Comparison of ENCODE assay signal across 13 cellular contexts in the genomic region with DNA sequence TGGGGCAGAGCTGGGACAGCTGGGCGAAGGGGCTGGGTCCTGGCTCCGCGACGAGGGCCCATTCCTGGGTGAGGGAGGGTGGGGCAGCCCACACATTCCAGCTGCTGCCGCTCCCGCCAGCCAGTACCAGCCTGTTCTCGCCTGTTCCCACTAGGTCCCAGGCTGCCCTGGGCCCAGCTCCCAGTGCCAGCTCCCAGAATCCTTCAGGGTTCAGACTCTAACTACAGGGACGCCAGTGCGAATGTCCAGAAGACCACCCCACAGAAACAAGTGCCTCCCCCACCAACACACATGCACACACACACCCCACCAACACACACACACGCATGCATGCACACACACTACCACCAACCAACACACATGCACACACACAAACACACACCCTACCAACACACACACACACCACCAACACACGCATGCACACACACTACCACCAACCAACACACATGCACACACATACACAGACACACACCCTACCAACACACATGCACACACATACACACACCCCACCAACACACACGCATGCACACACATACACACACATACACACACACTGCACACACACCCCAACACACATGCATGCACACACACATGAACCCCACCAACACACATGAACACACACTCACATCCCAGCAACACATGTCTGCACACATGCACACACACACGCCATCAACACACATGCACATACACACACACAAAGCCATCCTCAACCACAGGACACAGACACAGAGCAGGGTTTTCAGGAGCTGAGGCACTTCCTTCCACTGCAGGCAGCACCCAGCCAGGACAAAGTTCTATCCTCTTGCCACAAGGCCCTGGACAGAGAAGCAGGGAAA. TPM values are rescaled to one million over a fixed set of nuclear protein-coding genes. Genes with fewer than 3 reads are reported as not detected.
DNase-seq lines count a peak whose midpoint lies in the region; ATAC-seq, FAIRE-seq and TF ChIP-seq lines count a peak whose summit lies in the region.
"Had no signal": no experiment of that assay in that cellular context is flagged by ENCODE, and none has a peak within 500 bp of the region (broad histone marks: within the 10 kb centered on the region; RNA-seq: fewer than 3 reads in every experiment).

No MANE protein-coding gene starts in this region.

- CTCF ChIA-PET in HCT116 (lab: Charles Lee) = interaction anchor here (2.4 to 11.1 kb wide), 2 partner anchors 12 to 103 kb away, joined by 30 to 217 read pairs; no protein-coding TSS in a partner anchor
- CTCF ChIA-PET in K562 (lab: Yijun Ruan, JAX; ENCODE audit: low intra/inter-chr PET ratio) = no interaction called here

- peak overlapping the region; percentile 82 for H3K4me2 ChIP-seq in HCT116 (ENCODE audit: low read length)
- H3K4me2 ChIP-seq in K562 (ENCODE audit: insufficient read depth, low read length) = no peak overlapping the region

- in situ Hi-C loops in K562 (cut with MboI) = loop anchor here (25.0 kb wide), 1 partner anchor 1040 kb away; no protein-coding TSS in a partner anchor

- intact Hi-C loops in HCT116 (cut with micrococcal nuclease) = no loop called here
- intact Hi-C loops in K562 (cut with micrococcal nuclease) = no loop called here
- intact Hi-C loops in lower lobe of right lung (cut with DNase I) = no loop called here

- H3K27me3 ChIP-seq in HCT116 (ENCODE audit: insufficient read depth, low read length) (no peaks in the 10 kb centered on the region), K562 (ENCODE audit: control insufficient read depth in 2 of 2, insufficient read depth in 2 of 2, low read length in 2 of 2) (peaks cover 2 to 20% of the 10 kb centered on the region in 2 experiments; a peak in 2 of 5 replicates), lower lobe of right lung (ENCODE audit: low read depth) (no peaks in the 10 kb centered on the region), WERI-Rb-1 (ENCODE audit: insufficient read depth, low read depth, severe bottlenecking) (no peaks in the 10 kb centered on the region)

- H3K27ac Mint-ChIP-seq in activated naive CD4-positive, alpha-beta T cell treated with anti-CD3 and anti-CD28 coated beads, Interleukin-2, amount 50 U/mL, for 72 hours = no peak overlapping the region
- H3K27ac Mint-ChIP-seq: activated naive CD8-positive, alpha-beta T cell treated with anti-CD3 and anti-CD28 coated beads for 36 hours; effector memory CD8-positive, alpha-beta T cell had no signal

- H3K79me2 ChIP-seq in HCT116 (ENCODE audit: insufficient read depth, low read length) = no peaks in the 10 kb centered on the region
- no peaks in the 10 kb centered on the region for H3K79me2 ChIP-seq in K562 (ENCODE audit: control insufficient read depth, insufficient read depth, low read length)

- no peak overlapping the region for H2AFZ ChIP-seq in HCT116 (ENCODE audit: low read depth, low read length, poor library complexity, severe bottlenecking)
- no peak overlapping the region for H2AFZ ChIP-seq in K562 (ENCODE audit: low read depth, low read length)

- no peaks in the 10 kb centered on the region for H3K36me3 Mint-ChIP-seq in activated naive CD4-positive, alpha-beta T cell treated with anti-CD3 and anti-CD28 coated beads, Interleukin-2, amount 50 U/mL, for 72 hours
- H3K36me3 Mint-ChIP-seq: activated naive CD8-positive, alpha-beta T cell treated with anti-CD3 and anti-CD28 coated beads for 36 hours had no signal

- DNase-seq in HCT116 (ENCODE audit: low read depth, low spot score) = no peak
- DNase-seq in K562 (ENCODE audit: extremely low read depth in 1 of 4, low spot score in 3 of 4) = no peak
- peak; percentile 88 for DNase-seq in lower lobe of right lung
- no peak for DNase-seq in WERI-Rb-1
- DNase-seq in activated naive CD4-positive, alpha-beta T cell treated with anti-CD3 and anti-CD28 coated beads, Interleukin-2, amount 50 U/mL, for 72 hours (ENCODE audit: low spot score in 2 of 2) = no peak
- DNase-seq in stimulated activated CD8-positive, alpha-beta memory T cell treated with anti-CD3 and anti-CD28 coated beads, Interleukin-4, amount 100 ng/mL, for 48 hours = no peak
- DNase-seq: activated naive CD8-positive, alpha-beta T cell treated with anti-CD3 and anti-CD28 coated beads for 36 hours; effector memory CD8-positive, alpha-beta T cell; NCI-H2107 had no signal

- H3K4me3 ChIP-seq in HCT116 (replicated peaks in 1 of 2; ENCODE audit: low read depth in 1 of 2, low read length in 2 of 2) (no peak overlapping the region), K562 (no peak overlapping the region), lower lobe of right lung (no peak overlapping the region), skin epidermis (no peak overlapping the region), WERI-Rb-1 (ENCODE audit: low read depth, low read length) (no peak overlapping the region)

- no peak for TF ChIP-seq EP300 in K562 (IDR thresholded peaks at IDR 0.05; ENCODE audit: low read length)

- H3K9me3 ChIP-seq in HCT116 (ENCODE audit: control insufficient read depth in 1 of 2, insufficient read depth in 1 of 2, low read depth in 1 of 2, low read length in 2 of 2) = no peaks in the 10 kb centered on the region
- no peaks in the 10 kb centered on the region for H3K9me3 ChIP-seq in K562 (replicated peaks; ENCODE audit: control insufficient read depth, insufficient read depth, low read depth, low read length)
- no peaks in the 10 kb centered on the region for H3K9me3 ChIP-seq in lower lobe of right lung
- H3K9me3 ChIP-seq in WERI-Rb-1 (ENCODE audit: severe bottlenecking) = no peaks in the 10 kb centered on the region

- RAD21 ChIA-PET in HCT116 (lab: Charles Lee; ENCODE audit: low non-redundant PET in 1 of 2, low total read pairs in 2 of 2, uncharacterized antibody in 2 of 2, unreplicated experiment in 2 of 2) = interaction anchor here in 1 of 2 experiments (0.7 to 0.8 kb wide), 3 partner anchors 9 to 979 kb away, joined by 3 to 5 read pairs (median 4); no protein-coding TSS in a partner anchor

- no peaks in the 10 kb centered on the region for H3K9me2 ChIP-seq in HCT116 (ENCODE audit: insufficient read depth)

- BruUV-seq in HCT116 (replicated peaks; lab: Mats Ljungman, UMichigan) (no TSS peak), K562 (replicated peaks; lab: Mats Ljungman, UMichigan) (no TSS peak)

- ATAC-seq in HCT116 (peak; percentile 20), K562 (no peak), lower lobe of right lung (peak; percentile 62 to 70)
- ATAC-seq in activated naive CD4-positive, alpha-beta T cell treated with anti-CD3 and anti-CD28 coated beads, Interleukin-2, amount 50 U/mL, for 72 hours = no peak
- ATAC-seq in activated CD4-positive, CD25-positive, alpha-beta regulatory T cell treated with anti-CD3 and anti-CD28 coated beads, Interleukin-2, amount 50 U/mL, for 24 hours = no peak
- ATAC-seq: effector memory CD8-positive, alpha-beta T cell had no signal

- H3K9ac ChIP-seq in HCT116 (ENCODE audit: low read length) (peak overlapping the region; percentile 67), K562 (ENCODE audit: insufficient read depth in 1 of 2, low read depth in 2 of 2, low read length in 2 of 2) (no peak overlapping the region)

- no peak for TF ChIP-seq POLR2A in HCT116 (IDR thresholded peaks at IDR 0.05; ENCODE audit: borderline replicate concordance, extremely low read depth, insufficient read depth, insufficient read length)
- TF ChIP-seq POLR2A in K562 (conservative IDR thresholded peaks at IDR 0.05) = no peak

- peak; percentile 6 for FAIRE-seq in K562 (lab: Jason Lieb, UNC)

- 46% methylated on average over 13 of the region's 13 CpGs for WGBS in K562 (ENCODE audit: insufficient coverage, low coverage, missing lambda C conversion rate)

- H3K27ac ChIP-seq in HCT116 (ENCODE audit: low read depth, low read length) = peak overlapping the region; percentile 61
- no peak overlapping the region for H3K27ac ChIP-seq in K562 (ENCODE audit: extremely low read depth, low read depth, low read length)
- H3K27ac ChIP-seq in lower lobe of right lung = peak overlapping the region; percentile 88
- H3K27ac ChIP-seq in skin epidermis = peak overlapping the region in 20 of 21 experiments; percentile 74 to 100 (median 95)
- no peak overlapping the region for H3K27ac ChIP-seq in WERI-Rb-1
- H3K27ac ChIP-seq: C4-2B had no signal

- H3K4me1 ChIP-seq in HCT116 (ENCODE audit: control insufficient read depth in 1 of 2, insufficient read depth in 2 of 2, low read length in 2 of 2) = peaks cover 53 to 97% of the 10 kb centered on the region in 2 experiments
- peaks cover 9 to 49% of the 10 kb centered on the region in 2 experiments; a peak in 3 of 5 replicates for H3K4me1 ChIP-seq in K562 (replicated peaks in 1 of 2; ENCODE audit: control insufficient read depth in 2 of 2, insufficient read depth in 2 of 2, low read length in 2 of 2)
- H3K4me1 ChIP-seq in lower lobe of right lung = peaks cover 45% of the 10 kb centered on the region

- no peak for TF ChIP-seq CTCF in HCT116 (IDR thresholded peaks at IDR 0.05 in 2 of 3, conservative IDR thresholded peaks at IDR 0.05 in 1 of 3; ENCODE audit: borderline replicate concordance in 1 of 3, insufficient read depth in 1 of 3, low read depth in 2 of 3, low read length in 2 of 3)
- TF ChIP-seq CTCF in K562 (IDR thresholded peaks at IDR 0.05 in 2 of 3, conservative IDR thresholded peaks at IDR 0.05 in 1 of 3; ENCODE audit: insufficient read depth in 2 of 3, low read depth in 1 of 3, low read length in 3 of 3) = no peak
- TF ChIP-seq CTCF in lower lobe of right lung (IDR thresholded peaks at IDR 0.05) = no peak
- no peak for TF ChIP-seq CTCF in WERI-Rb-1 (IDR thresholded peaks at IDR 0.05; ENCODE audit: low read depth, low read length)

- POLR2A ChIA-PET in HCT116 (lab: Charles Lee) (interaction anchor here (1.0 kb wide), 1 partner anchor 14 kb away, joined by 3 read pairs; no protein-coding TSS in a partner anchor), K562 (lab: Yijun Ruan, JAX) (interaction anchor here (0.6 to 1.4 kb wide), 3 partner anchors 37 to 194 kb away, joined by 3 to 5 read pairs (median 4); a partner anchor contains a TSS)

- TF ChIP-seq RAD21 in HCT116 (IDR thresholded peaks at IDR 0.05; ENCODE audit: low read depth) (no peak), K562 (CRISPR knock-in tag; conservative IDR thresholded peaks at IDR 0.05 in 1 of 2, IDR thresholded peaks at IDR 0.05 in 1 of 2) (no peak)

- H4K20me1 ChIP-seq in HCT116 (ENCODE audit: insufficient read depth) = no peaks in the 10 kb centered on the region
- 0 out of 2 replicates have a peak, but pooled peaks cover 3% of the 10 kb centered on the region for H4K20me1 ChIP-seq in K562 (replicated peaks; ENCODE audit: control insufficient read depth, insufficient read depth, low read length)

- no peaks in the 10 kb centered on the region for H3K9me1 ChIP-seq in K562 (ENCODE audit: control insufficient read depth, insufficient read depth, low read length)

- H3K36me3 ChIP-seq in HCT116 (ENCODE audit: control insufficient read depth in 1 of 2, insufficient read depth in 2 of 2, low read length in 2 of 2) = no peaks in the 10 kb centered on the region
- H3K36me3 ChIP-seq in K562 (ENCODE audit: control insufficient read depth, insufficient read depth, low read length) = no peaks in the 10 kb centered on the region
- H3K36me3 ChIP-seq in lower lobe of right lung = no peaks in the 10 kb centered on the region
- H3K36me3 ChIP-seq in WERI-Rb-1 = no peaks in the 10 kb centered on the region

- H3K9me3 Mint-ChIP-seq in activated naive CD4-positive, alpha-beta T cell treated with anti-CD3 and anti-CD28 coated beads, Interleukin-2, amount 50 U/mL, for 72 hours = no peaks in the 10 kb centered on the region
- H3K9me3 Mint-ChIP-seq: activated naive CD8-positive, alpha-beta T cell treated with anti-CD3 and anti-CD28 coated beads for 36 hours; effector memory CD8-positive, alpha-beta T cell had no signal

RNA-seq across cellular contexts. Expression of a gene that starts 27.5 kb away (rescaled TPM):
- total RNA-seq in HCT116 (2021; ENCODE audit: unreplicated experiment) (not detected), K562 (2014; rRNA removed) (0.23 TPM in 1 of 2 replicates, not detected in the other), K562 (2014; rRNA removed; fragmentation: Illumina TruSeq; extraction: Trizol) (not detected in 2 replicates), K562 (2015; rRNA removed; fragmentation: Illumina TruSeq; extraction: Trizol) (not detected in 2 replicates), K562 (2021) (not detected in 2 replicates), lower lobe of right lung (2.6 TPM)
- polyA plus RNA-seq in HCT116 (2012) = 0.20 and 0.25 TPM in 2 replicates
- total RNA-seq in K562 (2011; cell fraction: chromatin; rRNA removed; ENCODE audit: low replicate concordance) = not detected in 2 replicates
- not detected in 2 replicates for total RNA-seq in K562 (2011; cell fraction: nucleolus; rRNA removed)
- total RNA-seq in K562 (2011; cell fraction: nucleoplasm; rRNA removed) = not detected in 2 replicates
- polyA plus RNA-seq in K562 (2011; rRNA removed) (0.16 and 0.25 TPM in 2 replicates), K562 (2014; fragmentation: Illumina TruSeq; extraction: Trizol) (not detected in 2 replicates), K562 (2014; fragmentation: Nextera tagmentation; extraction: Ambion mirVana) (not detected), K562 (2014; rRNA removed) (not detected in 2 replicates)
- not detected in 2 replicates for polyA plus RNA-seq in K562 (2011; cell fraction: cytosol; rRNA removed)
- polyA plus RNA-seq in K562 (2011; cell fraction: nucleus; rRNA removed) = 0.18 TPM in 1 of 2 replicates, not detected in the other
- 0.44 TPM in 1 of 2 replicates, not detected in the other for polyA plus RNA-seq in K562 (2012)
- polyA minus RNA-seq in K562 (2011; rRNA and poly(A)+ RNA removed) = not detected in 2 replicates
- polyA minus RNA-seq in K562 (2011; cell fraction: cytosol; rRNA and poly(A)+ RNA removed) = 10.2 and 35.5 TPM in 2 replicates
- 3.6 and 8.2 TPM in 2 replicates for polyA minus RNA-seq in K562 (2011; cell fraction: nucleus; rRNA and poly(A)+ RNA removed)
- total RNA-seq in activated naive CD4-positive, alpha-beta T cell treated with anti-CD3 and anti-CD28 coated beads, Interleukin-2, amount 50 U/mL, for 72 hours = under 1 TPM in 1 of 2 donors, not detected in 1; 0.50 TPM
- total RNA-seq: activated naive CD8-positive, alpha-beta T cell treated with anti-CD3 and anti-CD28 coated beads for 36 hours had no signal

RNA-seq across cellular contexts. Expression of a gene that starts 36.8 kb away (rescaled TPM):
- 1,082 TPM for total RNA-seq in HCT116 (2021; ENCODE audit: unreplicated experiment)
- polyA plus RNA-seq in HCT116 (2012) = 1,232 and 1,393 TPM in 2 replicates
- total RNA-seq in K562 (2011; cell fraction: chromatin; rRNA removed; ENCODE audit: low replicate concordance) = 298 and 342 TPM in 2 replicates
- total RNA-seq in K562 (2011; cell fraction: nucleolus; rRNA removed) = 197 and 220 TPM in 2 replicates
- 315 and 402 TPM in 2 replicates for total RNA-seq in K562 (2011; cell fraction: nucleoplasm; rRNA removed)
- total RNA-seq in K562 (2014; rRNA removed) = 81.3 and 85.7 TPM in 2 replicates
- 95.4 and 115 TPM in 2 replicates for total RNA-seq in K562 (2014; rRNA removed; fragmentation: Illumina TruSeq; extraction: Trizol)
- total RNA-seq in K562 (2015; rRNA removed; fragmentation: Illumina TruSeq; extraction: Trizol) = 67.0 and 77.8 TPM in 2 replicates
- 880 and 965 TPM in 2 replicates for total RNA-seq in K562 (2021)
- polyA plus RNA-seq in K562 (2011; rRNA removed) = 255 and 320 TPM in 2 replicates
- polyA plus RNA-seq in K562 (2011; cell fraction: cytosol; rRNA removed) = 104 and 119 TPM in 2 replicates
- polyA plus RNA-seq in K562 (2011; cell fraction: nucleus; rRNA removed) = 247 and 265 TPM in 2 replicates
- polyA plus RNA-seq in K562 (2012) = 675 and 2,132 TPM in 2 replicates
- 612 and 683 TPM in 2 replicates for polyA plus RNA-seq in K562 (2014; fragmentation: Illumina TruSeq; extraction: Trizol)
- polyA plus RNA-seq in K562 (2014; fragmentation: Nextera tagmentation; extraction: Ambion mirVana) = 1,000 to 10,000 TPM; 1,018 to 1,204 TPM
- polyA plus RNA-seq in K562 (2014; rRNA removed) = 236 and 297 TPM in 2 replicates
- polyA minus RNA-seq in K562 (2011; rRNA and poly(A)+ RNA removed) = 97.5 and 123 TPM in 2 replicates
- 123 and 125 TPM in 2 replicates for polyA minus RNA-seq in K562 (2011; cell fraction: cytosol; rRNA and poly(A)+ RNA removed)
- polyA minus RNA-seq in K562 (2011; cell fraction: nucleus; rRNA and poly(A)+ RNA removed) = 139 and 151 TPM in 2 replicates
- 943 TPM for total RNA-seq in lower lobe of right lung
- 1,000 to 10,000 TPM in 1 of 2 donors, 100 to 1,000 TPM in 1; 899 to 1,106 TPM for total RNA-seq in activated naive CD4-positive, alpha-beta T cell treated with anti-CD3 and anti-CD28 coated beads, Interleukin-2, amount 50 U/mL, for 72 hours

RNA-seq across cellular contexts. Expression of a gene that starts 39.3 kb away (rescaled TPM):
- total RNA-seq in HCT116 (2021; ENCODE audit: unreplicated experiment) (0.61 TPM), K562 (2014; rRNA removed) (not detected in 2 replicates), K562 (2014; rRNA removed; fragmentation: Illumina TruSeq; extraction: Trizol) (not detected in 2 replicates), K562 (2015; rRNA removed; fragmentation: Illumina TruSeq; extraction: Trizol) (not detected in 2 replicates), K562 (2021) (not detected in 2 replicates), lower lobe of right lung (not detected)
- polyA plus RNA-seq in HCT116 (2012) = 3.0 and 4.7 TPM in 2 replicates
- not detected in 2 replicates for total RNA-seq in K562 (2011; cell fraction: chromatin; rRNA removed; ENCODE audit: low replicate concordance)
- not detected in 2 replicates for total RNA-seq in K562 (2011; cell fraction: nucleolus; rRNA removed)
- not detected in 2 replicates for total RNA-seq in K562 (2011; cell fraction: nucleoplasm; rRNA removed)
- polyA plus RNA-seq in K562 (2011; rRNA removed) (0.04 TPM in 1 of 2 replicates, not detected in the other), K562 (2014; fragmentation: Illumina TruSeq; extraction: Trizol) (not detected in 2 replicates), K562 (2014; fragmentation: Nextera tagmentation; extraction: Ambion mirVana) (not detected), K562 (2014; rRNA removed) (not detected in 2 replicates)
- polyA plus RNA-seq in K562 (2011; cell fraction: cytosol; rRNA removed) = not detected in 2 replicates
- not detected in 2 replicates for polyA plus RNA-seq in K562 (2011; cell fraction: nucleus; rRNA removed)
- not detected in 2 replicates for polyA plus RNA-seq in K562 (2012)
- not detected in 2 replicates for polyA minus RNA-seq in K562 (2011; rRNA and poly(A)+ RNA removed)
- not detected in 2 replicates for polyA minus RNA-seq in K562 (2011; cell fraction: cytosol; rRNA and poly(A)+ RNA removed)
- polyA minus RNA-seq in K562 (2011; cell fraction: nucleus; rRNA and poly(A)+ RNA removed) = not detected in 2 replicates
- total RNA-seq in activated naive CD4-positive, alpha-beta T cell treated with anti-CD3 and anti-CD28 coated beads, Interleukin-2, amount 50 U/mL, for 72 hours = not detected
- total RNA-seq: activated naive CD8-positive, alpha-beta T cell treated with anti-CD3 and anti-CD28 coated beads for 36 hours; HT1080 had no signal

Comparison
In these comparisons a context has a peak if more than half of its experiments do, and no peak if none do; other contexts are left out.
1. ATAC-seq: peak in HCT116 (single experiment) and lower lobe of right lung (2 of 2); none in K562 (single experiment), activated naive CD4-positive, alpha-beta T cell treated with anti-CD3 and anti-CD28 coated beads, Interleukin-2, amount 50 U/mL, for 72 hours (0 of 2) and activated CD4-positive, CD25-positive, alpha-beta regulatory T cell treated with anti-CD3 and anti-CD28 coated beads, Interleukin-2, amount 50 U/mL, for 24 hours (0 of 2).
2. H3K27ac ChIP-seq: peak in HCT116 (single experiment), lower lobe of right lung (single experiment) and skin epidermis (20 of 21); none in K562 (single experiment) and WERI-Rb-1 (single experiment).